ENCODE assay signal across 8 cellular contexts in genomic region chr18:3448845-3449701, GRCh38. TPM values are rescaled to one million over a fixed set of nuclear protein-coding genes. Genes with fewer than 3 reads are reported as not detected.
A peak's percentile ranks its signal among the peaks of the same experiment; 100 is the strongest.
DNase-seq lines count a peak whose midpoint lies in the region; ATAC-seq and TF ChIP-seq lines count a peak whose summit lies in the region.

No MANE protein-coding gene starts in this region.

- peak; percentile 71 for DNase-seq in D341Med (ENCODE audit: low spot score)
- no peak for DNase-seq in SK-N-MC (ENCODE audit: low read depth, low spot score)
- peak; percentile 78 for DNase-seq in activated naive CD4-positive, alpha-beta T cell treated with anti-CD3 and anti-CD28 coated beads, Interleukin-2, amount 50 U/mL, for 16 hours
- peak; percentile 70 for DNase-seq in glutamatergic neuron
- DNase-seq in trophoblast cell: peak; percentile 97 to 99
- peak; percentile 83 for DNase-seq in transverse colon

- TF ChIP-seq CTCF in glutamatergic neuron (IDR thresholded peaks at IDR 0.05; ENCODE audit: partially characterized antibody, unreplicated experiment) (no peak), transverse colon (IDR thresholded peaks at IDR 0.05) (no peak)

- H3K36me3 ChIP-seq in HUES6 (ENCODE audit: control insufficient read depth, insufficient read depth, low read length) (peaks cover 14% of the 10 kb centered on the region), SK-N-MC (ENCODE audit: insufficient read depth, low read length) (no peaks in the 10 kb centered on the region), trophoblast cell (ENCODE audit: control insufficient read depth in 1 of 2, insufficient read depth in 2 of 2, low read length in 2 of 2) (peaks cover 0 to 6% of the 10 kb centered on the region in 2 experiments), transverse colon (no peaks in the 10 kb centered on the region)

- intact Hi-C loops in transverse colon (cut with DNase I; ENCODE audit: low total_unique reads): no loop called here

- ATAC-seq in GM21367 (IDR thresholded peaks at IDR 0.05; ENCODE audit: unreplicated experiment): peak; percentile 48

- no peaks in the 10 kb centered on the region for H3K36me3 Mint-ChIP-seq in glutamatergic neuron (ENCODE audit: unreplicated experiment)

- H2BK5ac ChIP-seq in trophoblast cell (ENCODE audit: low read depth, low read length, poor library complexity): peak overlapping the region; percentile 97

- peak; percentile 91 for TF ChIP-seq POLR2A in transverse colon (IDR thresholded peaks at IDR 0.05)

- H4K91ac ChIP-seq in trophoblast cell (ENCODE audit: low read depth, low read length): peak overlapping the region; percentile 95

- H2AK5ac ChIP-seq in trophoblast cell (ENCODE audit: low read length): peak overlapping the region; percentile 85

- H3K4me1 ChIP-seq in HUES6 (ENCODE audit: control insufficient read depth, insufficient read depth, low read length) (peaks cover 24% of the 10 kb centered on the region), trophoblast cell (ENCODE audit: control insufficient read depth in 1 of 2, insufficient read depth in 2 of 2, low read length in 2 of 2) (peaks cover 0 to 4% of the 10 kb centered on the region in 2 experiments), transverse colon (peaks cover 4 to 23% (median 11%) of the 10 kb centered on the region in 4 donors)

- peaks cover 12% of the 10 kb centered on the region for H3K4me1 Mint-ChIP-seq in glutamatergic neuron (ENCODE audit: low read depth, unreplicated experiment)

- peak overlapping the region; percentile 88 for H3K4ac ChIP-seq in trophoblast cell (ENCODE audit: low read depth, low read length)

- no peak overlapping the region for H3K23ac ChIP-seq in trophoblast cell (ENCODE audit: low read length)

- no CpG with 5 or more reads among the region's 57 CpGs for WGBS in trophoblast cell (ENCODE audit: extremely low coverage, insufficient coverage, insufficient read length)
- WGBS in transverse colon (ENCODE audit: low coverage in 1 of 2), 2 donors: 0% methylated on average over 11 to 40 of the region's 57 CpGs

- TF ChIP-seq EP300 in transverse colon (IDR thresholded peaks at IDR 0.05; ENCODE audit: low read depth): peak; percentile 23

- H3K9ac ChIP-seq in HUES6 (ENCODE audit: low read length) (peak overlapping the region; percentile 83), SK-N-MC (ENCODE audit: insufficient read length) (peak overlapping the region; percentile 80), trophoblast cell (ENCODE audit: low read length) (peak overlapping the region; percentile 85)

- peaks cover 27% of the 10 kb centered on the region for H3K9me3 Mint-ChIP-seq in glutamatergic neuron (ENCODE audit: unreplicated experiment)

- in situ Hi-C loops in transverse colon (cut with MboI; ENCODE audit: low pct_ligation_motif_present in 1 of 4, low pct_unique_long_range_greater_than_20kb in 1 of 4, low sequenced_read_pairs in 3 of 4): loop anchor here in 3 of 4 donors (10.0 kb wide), 2 partner anchors 146 to 216 kb away; no protein-coding TSS in a partner anchor

- peak overlapping the region; percentile 93 for H3K14ac ChIP-seq in trophoblast cell (ENCODE audit: low read length)

- H3K4me3 ChIP-seq in HUES6 (ENCODE audit: low read depth, low read length): peak overlapping the region; percentile 83
- peak overlapping the region; percentile 80 for H3K4me3 ChIP-seq in SK-N-MC
- H3K4me3 ChIP-seq in trophoblast cell (ENCODE audit: low read depth, low read length): peak overlapping the region; percentile 93
- peak overlapping the region; percentile 68 to 87 (median 80) for H3K4me3 ChIP-seq in transverse colon

- peaks cover 27% of the 10 kb centered on the region for H3K27me3 Mint-ChIP-seq in glutamatergic neuron (ENCODE audit: unreplicated experiment)

- peak overlapping the region; percentile 84 for H3K4me2 ChIP-seq in trophoblast cell (ENCODE audit: low read length)

- H3K79me2 ChIP-seq in trophoblast cell (ENCODE audit: control insufficient read depth, insufficient read depth, low read length, poor library complexity): peaks cover 40% of the 10 kb centered on the region

- no peaks in the 10 kb centered on the region for H3K27me3 ChIP-seq in HUES6 (ENCODE audit: control insufficient read depth, insufficient read depth, low read length)
- no peaks in the 10 kb centered on the region for H3K27me3 ChIP-seq in trophoblast cell (ENCODE audit: insufficient read depth, low read length)
- H3K27me3 ChIP-seq in transverse colon: no peaks in the 10 kb centered on the region

- peak overlapping the region; percentile 67 for H4K8ac ChIP-seq in trophoblast cell (ENCODE audit: low read depth, low read length)

- H3K4me3 Mint-ChIP-seq in glutamatergic neuron (ENCODE audit: unreplicated experiment): peak overlapping the region; percentile 91

- peak overlapping the region; percentile 82 for H2BK12ac ChIP-seq in trophoblast cell (ENCODE audit: low read length)

- peak overlapping the region; percentile 76 for H4K12ac ChIP-seq in trophoblast cell (ENCODE audit: low read depth, low read length)

- H2BK120ac ChIP-seq in trophoblast cell (ENCODE audit: insufficient read depth, low read length, poor library complexity): peak overlapping the region; percentile 96

- H3K79me1 ChIP-seq in trophoblast cell (ENCODE audit: low read length): peaks cover 59% of the 10 kb centered on the region

- peak overlapping the region; percentile 83; the same call in 1 of the 2 replicates for H3K27ac ChIP-seq in HUES6 (ENCODE audit: low read depth, low read length)
- H3K27ac ChIP-seq in SK-N-MC: peak overlapping the region; percentile 91
- H3K27ac ChIP-seq in trophoblast cell (ENCODE audit: low read depth, low read length): peak overlapping the region; percentile 99
- peak overlapping the region; percentile 98 to 99 (median 99) for H3K27ac ChIP-seq in transverse colon

- H3K18ac ChIP-seq in trophoblast cell (ENCODE audit: low read length): peak overlapping the region; percentile 92

- no peaks in the 10 kb centered on the region for H3K9me3 ChIP-seq in HUES6 (ENCODE audit: control insufficient read depth, insufficient read depth, low read depth, low read length)
- H3K9me3 ChIP-seq in SK-N-MC (ENCODE audit: low read depth, low read length): no peaks in the 10 kb centered on the region
- no peaks in the 10 kb centered on the region for H3K9me3 ChIP-seq in trophoblast cell (ENCODE audit: insufficient read depth, low read depth, low read length)
- H3K9me3 ChIP-seq in transverse colon: no peaks in the 10 kb centered on the region

- peak overlapping the region; percentile 50 for H2AFZ ChIP-seq in trophoblast cell (ENCODE audit: insufficient read depth, low read length, poor library complexity)

- H3K27ac Mint-ChIP-seq in glutamatergic neuron (ENCODE audit: unreplicated experiment): peak overlapping the region; percentile 89

RNA-seq across cellular contexts. Expression of gene TGIF1, which starts 0.9 kb away (rescaled TPM):
- total RNA-seq in glutamatergic neuron (ENCODE audit: unreplicated experiment) (17.1 TPM), transverse colon (100 to 1,000 TPM in 1 of 4 donors, 10 to 100 TPM in 3; 23.2 to 166 (median 53.3) TPM)
- polyA plus RNA-seq in trophoblast cell (2013): 125 and 128 TPM in 2 replicates
